In genomic region chr6:16409531-16410441, GRCh38 we compare ENCODE assay signal across 8 cellular contexts.
DNase-seq lines count a peak whose midpoint lies in the region; ATAC-seq, FAIRE-seq and TF ChIP-seq lines count a peak whose summit lies in the region.

No MANE protein-coding gene starts in this region.

- H2AK5ac ChIP-seq in H1 (ENCODE audit: low read depth, low read length) (no peak overlapping the region), mesenchymal stem cell (ENCODE audit: low read length, severe bottlenecking) (no peak overlapping the region)

- H3K4ac ChIP-seq in H1 (replicated peaks; ENCODE audit: insufficient read length, low read depth, low read length) (no peak overlapping the region), mesenchymal stem cell (ENCODE audit: low read depth in 1 of 2, low read length in 2 of 2) (no peak overlapping the region)

- CTCF ChIA-PET in H1 (lab: Charles Lee; ENCODE audit: partially characterized antibody): interaction anchor here (0.6 to 10.4 kb wide), 28 partner anchors 9 to 1659 kb away, joined by 3 to 92 read pairs (median 4); no protein-coding TSS in a partner anchor

- H3K18ac ChIP-seq in H1 (ENCODE audit: extremely low read depth, low read length) (no peak overlapping the region), mesenchymal stem cell (ENCODE audit: low read depth in 1 of 2, low read length in 2 of 2) (no peak overlapping the region)

- H3K14ac ChIP-seq in H1 (ENCODE audit: insufficient read length) (no peak overlapping the region), mesenchymal stem cell (ENCODE audit: low read length in 2 of 2) (no peak overlapping the region)

- no peak overlapping the region for H4K5ac ChIP-seq in H1 (ENCODE audit: insufficient read length, low read depth, low read length)

- H3K9ac ChIP-seq in H1 (replicated peaks in 1 of 4; ENCODE audit: extremely low read depth in 1 of 4, low read depth in 3 of 4, low read length in 3 of 4) (no peak overlapping the region), mesenchymal stem cell (ENCODE audit: low read length) (peak overlapping the region; percentile 10)

- no peak for TF ChIP-seq EP300 in H1 (IDR thresholded peaks at IDR 0.05; ENCODE audit: borderline replicate concordance in 1 of 2, low read depth in 2 of 2, low read length in 2 of 2)

- no peak overlapping the region; the same call in 1 of the 2 replicates for H2BK15ac ChIP-seq in H1 (ENCODE audit: low read length)
- no peak overlapping the region for H2BK15ac ChIP-seq in mesenchymal stem cell (ENCODE audit: low read depth, poor library complexity, severe bottlenecking)

- DNase-seq in AG10803 (ENCODE audit: low read depth) (peak; percentile 86), NCI-H460 (ENCODE audit: extremely low read depth, low read depth) (peak; percentile 28), H1 (ENCODE audit: low read depth in 1 of 2, low spot score in 2 of 2) (peak; percentile 21 to 75), mesenchymal stem cell (peak; percentile 52), mesenteric fat pad (ENCODE audit: low spot score) (no peak)
- peak; percentile 49 to 52 for DNase-seq in activated CD4-positive, alpha-beta T cell treated with anti-CD3 and anti-CD28 coated beads, Interleukin-2, amount 50 U/mL, for 4 hours
- DNase-seq in stimulated activated CD8-positive, alpha-beta memory T cell treated with anti-CD3 and anti-CD28 coated beads, Interleukin-4, amount 100 ng/mL, for 4 hours (ENCODE audit: low read depth in 2 of 2, low spot score in 1 of 2): peak; percentile 25 to 35

- H3K27me3 ChIP-seq in H1 (replicated peaks in 1 of 4; ENCODE audit: control insufficient read depth in 3 of 4, extremely low read depth in 1 of 4, insufficient read depth in 3 of 4, low read length in 3 of 4) (no peaks in the 10 kb centered on the region), mesenchymal stem cell (ENCODE audit: control insufficient read depth in 1 of 2, insufficient read depth in 1 of 2, low read length in 2 of 2) (no peaks in the 10 kb centered on the region)

- POLR2A ChIA-PET in H1 (lab: Charles Lee; ENCODE audit: partially characterized antibody): no interaction called here

- H3K79me2 ChIP-seq in H1 (ENCODE audit: control insufficient read depth in 1 of 2, insufficient read depth in 2 of 2, low read length in 2 of 2): no peaks in the 10 kb centered on the region

- H3K4me2 ChIP-seq in H1 (ENCODE audit: insufficient read depth in 1 of 2, low read depth in 2 of 2, low read length in 2 of 2) (no peak overlapping the region), mesenchymal stem cell (ENCODE audit: low read length, poor library complexity, severe bottlenecking) (no peak overlapping the region)

- H3K9me3 ChIP-seq in H1 (ENCODE audit: insufficient read depth in 2 of 2, low read depth in 1 of 2, low read length in 1 of 2): no peaks in the 10 kb centered on the region
- no peaks in the 10 kb centered on the region for H3K9me3 ChIP-seq in mesenchymal stem cell (ENCODE audit: control insufficient read depth, low read length)

- peak overlapping the region; percentile 84; the same call in 1 of the 2 replicates for H2AFZ ChIP-seq in H1 (ENCODE audit: low read length)
- H2AFZ ChIP-seq in mesenchymal stem cell (ENCODE audit: low read depth, low read length): no peak overlapping the region

- no peak overlapping the region for H3K4me3 ChIP-seq in AG10803 (ENCODE audit: low read length)
- H3K4me3 ChIP-seq in H1 (ENCODE audit: extremely low read depth in 1 of 4, insufficient read depth in 2 of 4, low read depth in 3 of 4, low read length in 4 of 4): no peak overlapping the region
- no peak overlapping the region for H3K4me3 ChIP-seq in mesenchymal stem cell (ENCODE audit: insufficient read depth in 1 of 2, low read depth in 1 of 2, low read length in 2 of 2)

- H3K79me1 ChIP-seq in H1 (ENCODE audit: low read depth, low read length) (no peaks in the 10 kb centered on the region), mesenchymal stem cell (replicated peaks; ENCODE audit: low read length, poor library complexity, severe bottlenecking) (peaks cover 5% of the 10 kb centered on the region)

- no peak overlapping the region for H2BK5ac ChIP-seq in H1 (ENCODE audit: low read depth, low read length)
- no peak overlapping the region for H2BK5ac ChIP-seq in mesenchymal stem cell (ENCODE audit: low read depth, low read length, poor library complexity, severe bottlenecking)

- TF ChIP-seq CTCF in AG10803 (conservative IDR thresholded peaks at IDR 0.05; ENCODE audit: low read length): peak; percentile 98
- peak; percentile 80 to 89 (median 84) for TF ChIP-seq CTCF in H1 (IDR thresholded peaks at IDR 0.05; ENCODE audit: control extremely low read depth in 1 of 3, insufficient read depth in 1 of 3, low read depth in 1 of 3, low read length in 3 of 3)

- H4K20me1 ChIP-seq in H1 (replicated peaks in 1 of 2; ENCODE audit: control insufficient read depth in 1 of 2, insufficient read depth in 2 of 2, low read length in 2 of 2): no peaks in the 10 kb centered on the region

- H2BK12ac ChIP-seq in H1 (ENCODE audit: low read depth, low read length) (no peak overlapping the region), mesenchymal stem cell (ENCODE audit: low read length in 2 of 2) (no peak overlapping the region)

- peak; percentile 42 for ATAC-seq in GM19372 (IDR thresholded peaks at IDR 0.05; ENCODE audit: low read depth, unreplicated experiment)

- H3K36me3 ChIP-seq in H1 (ENCODE audit: control insufficient read depth in 2 of 4, insufficient read depth in 4 of 4, low read length in 3 of 4) (no peaks in the 10 kb centered on the region), mesenchymal stem cell (ENCODE audit: control insufficient read depth in 1 of 2, insufficient read depth in 2 of 2, low read depth in 1 of 2, low read length in 2 of 2) (peaks cover 0 to 10% of the 10 kb centered on the region in 2 experiments)

- TF ChIP-seq RAD21 in H1 (IDR thresholded peaks at IDR 0.05 in 1 of 2, conservative IDR thresholded peaks at IDR 0.05 in 1 of 2; ENCODE audit: low read depth in 2 of 2, low read length in 2 of 2): peak; percentile 65 to 74

- no peak for TF ChIP-seq POLR2A in H1 (IDR thresholded peaks at IDR 0.05; ENCODE audit: control extremely low read depth in 1 of 2, low read depth in 2 of 2, low read length in 2 of 2)

- H4K91ac ChIP-seq in H1 (replicated peaks; ENCODE audit: insufficient read length, low read length) (no peak overlapping the region), mesenchymal stem cell (ENCODE audit: low read length) (no peak overlapping the region)

- H3K27ac ChIP-seq in H1 (ENCODE audit: low read depth, low read length): no peak overlapping the region
- no peak overlapping the region for H3K27ac ChIP-seq in mesenchymal stem cell (ENCODE audit: low read length, poor library complexity, severe bottlenecking)

- no peak overlapping the region for H3K56ac ChIP-seq in H1 (replicated peaks; ENCODE audit: insufficient read length, low read depth, low read length)

- no peak overlapping the region for H4K8ac ChIP-seq in H1 (ENCODE audit: extremely low read depth, insufficient read depth, low read length)
- no peak overlapping the region for H4K8ac ChIP-seq in mesenchymal stem cell (ENCODE audit: low read length)

- H3K4me1 ChIP-seq in H1 (replicated peaks in 1 of 4; ENCODE audit: control insufficient read depth in 3 of 4, insufficient read depth in 4 of 4, low read length in 3 of 4) (peaks cover 0 to 2% (median 0%) of the 10 kb centered on the region in 4 experiments; a peak in 2 of 7 replicates), mesenchymal stem cell (ENCODE audit: control insufficient read depth, insufficient read depth, low read depth, low read length) (no peaks in the 10 kb centered on the region)

- 66% methylated on average over 19 of the region's 19 CpGs; no CpG with 5 or more reads in 1 of the 2 experiments for WGBS in H1 (ENCODE audit: extremely low coverage in 1 of 2, insufficient coverage in 1 of 2, insufficient read length in 1 of 2, insufficient replicate concordance in 2 of 2, low coverage in 1 of 2, low lambda C conversion rate in 2 of 2, missing lambda C conversion rate in 1 of 2), 2 experiments
- 77% methylated on average over 17 of the region's 19 CpGs for whole genome bisulfite sequencing in mesenchymal stem cell

- FAIRE-seq in H1 (lab: Jason Lieb, UNC): peak; percentile 78

- H3K23ac ChIP-seq in H1 (ENCODE audit: insufficient read length) (no peak overlapping the region), mesenchymal stem cell (ENCODE audit: low read length in 2 of 2) (no peak overlapping the region)

- H3K23me2 ChIP-seq in H1 (ENCODE audit: low read depth, low read length): no peaks in the 10 kb centered on the region

- H2BK120ac ChIP-seq in H1 (replicated peaks; ENCODE audit: low read depth, low read length) (no peak overlapping the region), mesenchymal stem cell (ENCODE audit: low read depth, low read length) (no peak overlapping the region)

- H2BK20ac ChIP-seq in H1 (ENCODE audit: low read length): 0 out of 2 replicates have a peak overlapping the region, but pooled peaks have one; percentile 36

TF ChIP-seq in H1, 55 proteins besides CTCF, POLR2A, EP300 and RAD21:
- peak; percentile 29; the same call in 1 of the 2 replicates for TF ChIP-seq CREB1 (IDR thresholded peaks at IDR 0.05)
- TF ChIP-seq USF2 (IDR thresholded peaks at IDR 0.05; ENCODE audit: low read length): no peak
